Comparison of ENCODE assay signal across 9 cellular contexts in the genomic region with DNA sequence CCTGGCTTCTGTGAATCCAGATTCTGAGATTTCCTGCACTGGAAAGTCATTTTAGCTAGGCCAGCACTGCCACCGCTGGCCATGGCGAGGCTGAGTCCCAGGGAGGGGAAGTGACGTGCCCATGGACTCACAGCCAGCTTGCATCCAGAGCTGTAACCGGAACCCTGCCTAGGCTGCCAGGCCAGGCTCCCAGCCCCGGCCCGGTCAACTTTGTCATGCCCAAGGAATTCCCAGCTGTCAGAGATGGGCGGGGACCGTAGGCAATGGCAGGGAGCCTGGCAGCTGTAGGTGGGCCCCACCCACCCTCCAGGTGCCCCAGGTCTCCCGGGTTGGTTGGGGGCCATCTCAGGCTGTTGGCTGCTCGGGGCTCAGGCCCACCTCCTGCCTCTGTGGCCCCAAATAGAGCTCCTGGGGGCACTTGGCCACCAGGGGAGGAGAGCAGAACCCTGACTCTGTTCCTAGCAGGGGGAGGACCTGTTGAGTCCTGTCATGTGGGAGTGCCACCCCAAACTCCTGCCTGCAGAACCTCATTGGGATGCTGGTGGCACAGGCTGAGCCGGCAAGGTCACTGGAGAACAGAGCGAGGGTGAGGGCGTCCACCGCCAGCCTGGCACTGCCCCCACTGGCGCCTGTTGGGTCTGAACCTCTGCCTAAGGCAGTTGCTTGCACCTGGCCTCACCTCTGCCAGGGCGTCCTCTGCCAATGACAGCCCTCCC. TPM values are rescaled to one million over a fixed set of nuclear protein-coding genes. Genes with fewer than 3 reads are reported as not detected.
DNase-seq lines count a peak whose midpoint lies in the region; ATAC-seq and TF ChIP-seq lines count a peak whose summit lies in the region.
"Had no signal": no experiment of that assay in that cellular context is flagged by ENCODE, and none has a peak within 500 bp of the region (broad histone marks: within the 10 kb centered on the region; RNA-seq: fewer than 3 reads in every experiment).

No MANE protein-coding gene starts in this region.

- peaks cover 5 to 18% of the 10 kb centered on the region in 2 experiments for H3K4me1 Mint-ChIP-seq in H9

- no peak overlapping the region for H4K5ac ChIP-seq in H9 (ENCODE audit: insufficient read length, low read depth, low read length)

- no peak for TF ChIP-seq POLR2A in spleen (IDR thresholded peaks at IDR 0.05)

- no peak overlapping the region for H3K4ac ChIP-seq in H9 (ENCODE audit: low read depth, low read length)

- H3K23ac ChIP-seq in H9 (ENCODE audit: insufficient read length, low read depth, low read length): no peak overlapping the region

- no peak overlapping the region for H3K14ac ChIP-seq in H9 (ENCODE audit: insufficient read depth, low read length)

- no peak overlapping the region for H4K8ac ChIP-seq in H9 (replicated peaks; ENCODE audit: insufficient read length, low read depth, low read length)

- H3T11ph ChIP-seq in H9 (ENCODE audit: low read length): no peak overlapping the region

- ATAC-seq in Right ventricle myocardium inferior (peak; percentile 84), GM21576 (IDR thresholded peaks at IDR 0.05; ENCODE audit: unreplicated experiment) (no peak), HG03520 (IDR thresholded peaks at IDR 0.05; ENCODE audit: unreplicated experiment) (no peak), left lobe of liver (no peak)

- no peak overlapping the region for H4K91ac ChIP-seq in H9 (ENCODE audit: insufficient read length, low read depth, low read length)

- H3K36me3 ChIP-seq in SJSA1 (no peaks in the 10 kb centered on the region), spleen (no peaks in the 10 kb centered on the region), H7 (replicated peaks; ENCODE audit: control insufficient read depth, insufficient read depth, low read length) (no peaks in the 10 kb centered on the region)

- DNase-seq in H9 (peak; percentile 58), SJSA1 (ENCODE audit: low read depth in 1 of 2, low spot score in 2 of 2) (peak; percentile 53 to 87), Right ventricle myocardium inferior (ENCODE audit: missing footprints) (peak; percentile 87), spleen (peak; percentile 81), H7 (no peak), left lobe of liver (ENCODE audit: low spot score) (no peak)

- no peaks in the 10 kb centered on the region for H3K23me2 ChIP-seq in H9 (ENCODE audit: insufficient read length, low read depth, low read length, poor library complexity, severe bottlenecking)

- H2BK5ac ChIP-seq in H9 (ENCODE audit: insufficient read length, low read length): no peak overlapping the region

- H3K79me2 ChIP-seq in H9 (ENCODE audit: insufficient read depth, low read length): no peaks in the 10 kb centered on the region
- H3K79me2 ChIP-seq: parathyroid adenoma had no signal

- no peak overlapping the region for H3K4me3 Mint-ChIP-seq in H9

- H3K18ac ChIP-seq in H9 (ENCODE audit: insufficient read length, low read depth, low read length): no peak overlapping the region

- H3K9me3 ChIP-seq in H9 (ENCODE audit: control insufficient read depth, low read depth, low read length): no peaks in the 10 kb centered on the region
- no peaks in the 10 kb centered on the region for H3K9me3 ChIP-seq in SJSA1 (replicated peaks)
- no peaks in the 10 kb centered on the region for H3K9me3 ChIP-seq in spleen

- H3K56ac ChIP-seq in H9 (ENCODE audit: insufficient read length, low read depth, low read length): no peak overlapping the region

- no peak overlapping the region for H3K27ac ChIP-seq in H9 (ENCODE audit: insufficient read length, low read depth, low read length)
- H3K27ac ChIP-seq in SJSA1: peak overlapping the region; percentile 72
- peak overlapping the region in 6 of 8 donors; percentile 11 to 70 (median 44) for H3K27ac ChIP-seq in spleen
- H3K27ac ChIP-seq: parathyroid adenoma had no signal

- H2BK120ac ChIP-seq in H9 (ENCODE audit: low read depth, low read length, poor library complexity, severe bottlenecking): no peak overlapping the region

- H3K36me3 Mint-ChIP-seq in H9 (ENCODE audit: insufficient read depth in 1 of 3, low read depth in 3 of 3): no peaks in the 10 kb centered on the region

- H3K9me3 Mint-ChIP-seq in H9: no peaks in the 10 kb centered on the region; a peak in 1 of 5 replicates

- no peak overlapping the region for H2BK20ac ChIP-seq in H9 (ENCODE audit: low read depth, low read length, poor library complexity, severe bottlenecking)

- no peak overlapping the region for H2BK15ac ChIP-seq in H9 (ENCODE audit: low read depth, low read length)

- WGBS in H9 (ENCODE audit: extremely low coverage, insufficient read length, low lambda C conversion rate): no CpG with 5 or more reads among the region's 16 CpGs
- 67 to 79% (median 70%) methylated on average over 13 to 16 of the region's 16 CpGs for WGBS in spleen, 5 donors

- H2AFZ ChIP-seq in H9 (ENCODE audit: low read length): no peak overlapping the region
- H2AFZ ChIP-seq: parathyroid adenoma had no signal

- H3K9ac ChIP-seq in H9 (ENCODE audit: extremely low read depth, insufficient read length, low read length): no peak overlapping the region
- H3K9ac ChIP-seq: parathyroid adenoma had no signal

- H3K4me2 ChIP-seq in H9 (ENCODE audit: insufficient read depth, insufficient read length, low read length): no peak overlapping the region

- H3K27me3 ChIP-seq in H9 (ENCODE audit: insufficient read depth, low read length) (no peaks in the 10 kb centered on the region), SJSA1 (replicated peaks) (no peaks in the 10 kb centered on the region), spleen (replicated peaks in 1 of 7) (peaks cover 0 to 9% (median 0%) of the 10 kb centered on the region in 7 donors), H7 (ENCODE audit: control insufficient read depth, insufficient read depth, low read length) (no peaks in the 10 kb centered on the region)

- no peaks in the 10 kb centered on the region for H3K79me1 ChIP-seq in H9 (ENCODE audit: insufficient read depth, low read depth, low read length, poor library complexity, severe bottlenecking)

- peaks cover 1% of the 10 kb centered on the region for H3K27me3 Mint-ChIP-seq in H9 (ENCODE audit: low read depth)

- no peak overlapping the region for H2AK5ac ChIP-seq in H9 (ENCODE audit: insufficient read length, low read length)

- H3K4me3 ChIP-seq in SJSA1 (no peak overlapping the region), spleen (no peak overlapping the region), H7 (ENCODE audit: insufficient read depth, low read depth, low read length) (no peak overlapping the region)

- TF ChIP-seq CTCF in H9 (conservative IDR thresholded peaks at IDR 0.05): no peak
- no peak for TF ChIP-seq CTCF in spleen (IDR thresholded peaks at IDR 0.05 in 8 of 11, conservative IDR thresholded peaks at IDR 0.05 in 3 of 11)

- H4K20me1 ChIP-seq in H9 (ENCODE audit: control insufficient read depth, insufficient read depth, insufficient read length): no peaks in the 10 kb centered on the region

- H3K4me1 ChIP-seq in H9 (ENCODE audit: insufficient read depth, low read length) (no peaks in the 10 kb centered on the region), SJSA1 (replicated peaks) (peaks cover 15% of the 10 kb centered on the region), spleen (peaks cover 0 to 64% (median 11%) of the 10 kb centered on the region in 6 donors)
- H3K4me1 ChIP-seq: parathyroid adenoma had no signal

- H2BK12ac ChIP-seq in H9 (ENCODE audit: insufficient read length, low read depth, low read length): no peak overlapping the region

- H3K27ac Mint-ChIP-seq in H9: no peak overlapping the region

- intact Hi-C loops in Right ventricle myocardium inferior (cut with DNase I): loop anchor here (5.0 kb wide), 1 partner anchor 57 kb away; the partner anchor contains the start of gene FOXO6
- intact Hi-C loops in spleen (cut with DNase I; ENCODE audit: low total_unique reads): loop anchor here (5.0 kb wide), 2 partner anchors 137 to 152 kb away; no protein-coding TSS in a partner anchor

RNA-seq across cellular contexts. Expression of gene FOXO6, which starts 57.8 kb away (rescaled TPM):
- total RNA-seq in H9 (2021) (0.83 and 0.99 TPM in 2 replicates), Right ventricle myocardium inferior (4.5 TPM), spleen (1 to 10 TPM in 2 of 7 donors, under 1 TPM in 4, not detected in 1; 0.26 to 1.6 (median 0.41) TPM), left lobe of liver (0.38 TPM)
- total RNA-seq in SJSA1 (2014; rRNA removed; shearing (Covaris generic)): 0.05 TPM in 1 of 2 replicates, not detected in the other
- under 1 TPM; 0.14 to 0.20 (median 0.19) TPM for polyA plus RNA-seq in spleen
- total RNA-seq in H7 (2014; rRNA removed; shearing (Covaris generic)): 0.97 and 1.00 TPM in 2 replicates

Comparison
In these comparisons a context has a peak if more than half of its experiments do, and no peak if none do; other contexts are left out.
1. DNase-seq: peak in H9 (single experiment), SJSA1 (2 of 2), Right ventricle myocardium inferior (single experiment) and spleen (single experiment); none in H7 (single experiment) and left lobe of liver (single experiment).